In the genomic region with DNA sequence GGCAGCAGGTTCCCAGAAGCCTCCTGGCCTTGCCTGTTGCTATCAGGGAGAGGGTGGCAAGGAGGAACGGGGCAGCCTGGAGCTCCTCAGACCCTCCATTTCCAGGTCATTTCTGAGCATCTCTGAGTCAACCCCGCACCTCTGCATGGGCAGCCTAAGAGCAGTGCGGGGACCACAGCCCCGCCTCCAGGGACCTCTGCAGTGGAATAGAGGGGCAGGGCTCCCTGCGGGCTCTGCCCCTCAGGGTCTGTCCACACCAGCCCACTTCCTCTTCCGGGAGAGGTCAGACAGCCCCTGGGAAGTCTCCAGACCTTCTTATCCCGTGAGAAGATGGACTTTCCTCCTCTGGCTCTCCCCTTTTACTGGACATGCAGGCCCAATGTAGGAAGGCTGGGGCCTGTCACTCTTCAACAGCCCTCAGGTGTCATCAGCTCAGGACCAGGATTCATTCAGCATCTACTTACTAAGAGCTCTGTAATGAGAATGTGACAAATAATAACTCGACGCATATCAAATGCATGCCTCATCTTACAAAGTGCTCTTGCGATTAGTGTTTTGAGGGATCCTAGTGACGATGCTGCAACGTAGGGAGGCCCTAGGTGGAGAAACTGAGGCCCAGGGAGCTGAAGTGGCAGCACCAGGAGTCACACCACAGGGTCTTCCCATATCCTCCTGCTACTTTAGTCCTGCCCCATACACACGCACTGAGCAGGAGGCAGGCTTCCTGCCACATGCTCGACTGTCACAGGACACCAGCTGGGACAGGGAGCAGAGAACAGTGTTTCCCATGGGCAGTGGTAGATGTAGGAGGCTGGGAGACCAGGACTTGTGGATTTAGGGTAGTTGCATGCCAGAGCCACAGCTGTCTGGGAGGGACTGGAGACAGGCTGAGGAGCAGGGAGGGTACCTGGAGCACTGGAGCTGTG, we compare ENCODE assay signal across 2 cellular contexts.
TF ChIP-seq lines count a peak whose summit lies in the region.

No MANE protein-coding gene starts in this region.

TF ChIP-seq in SK-N-SH, 30 proteins besides CTCF, POLR2A, EP300 and RAD21 (continued from another document):
- TF ChIP-seq, protein P1, sequence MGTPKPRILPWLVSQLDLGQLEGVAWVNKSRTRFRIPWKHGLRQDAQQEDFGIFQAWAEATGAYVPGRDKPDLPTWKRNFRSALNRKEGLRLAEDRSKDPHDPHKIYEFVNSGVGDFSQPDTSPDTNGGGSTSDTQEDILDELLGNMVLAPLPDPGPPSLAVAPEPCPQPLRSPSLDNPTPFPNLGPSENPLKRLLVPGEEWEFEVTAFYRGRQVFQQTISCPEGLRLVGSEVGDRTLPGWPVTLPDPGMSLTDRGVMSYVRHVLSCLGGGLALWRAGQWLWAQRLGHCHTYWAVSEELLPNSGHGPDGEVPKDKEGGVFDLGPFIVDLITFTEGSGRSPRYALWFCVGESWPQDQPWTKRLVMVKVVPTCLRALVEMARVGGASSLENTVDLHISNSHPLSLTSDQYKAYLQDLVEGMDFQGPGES (IDR thresholded peaks at IDR 0.05; ENCODE audit: low read depth, low read length): no peak
- TF ChIP-seq, protein P2, sequence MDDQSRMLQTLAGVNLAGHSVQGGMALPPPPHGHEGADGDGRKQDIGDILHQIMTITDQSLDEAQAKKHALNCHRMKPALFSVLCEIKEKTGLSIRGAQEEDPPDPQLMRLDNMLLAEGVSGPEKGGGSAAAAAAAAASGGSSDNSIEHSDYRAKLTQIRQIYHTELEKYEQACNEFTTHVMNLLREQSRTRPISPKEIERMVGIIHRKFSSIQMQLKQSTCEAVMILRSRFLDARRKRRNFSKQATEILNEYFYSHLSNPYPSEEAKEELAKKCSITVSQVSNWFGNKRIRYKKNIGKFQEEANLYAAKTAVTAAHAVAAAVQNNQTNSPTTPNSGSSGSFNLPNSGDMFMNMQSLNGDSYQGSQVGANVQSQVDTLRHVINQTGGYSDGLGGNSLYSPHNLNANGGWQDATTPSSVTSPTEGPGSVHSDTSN (IDR thresholded peaks at IDR 0.05): no peak
TF ChIP-seq in SK-N-SH: peak in this region for 0.

TF ChIP-seq in SK-N-SH treated with all-trans-retinoic acid at 6 μM for 48 hours, 23 proteins besides CTCF, POLR2A, EP300 and RAD21 (continued from another document):
- TF ChIP-seq, protein P3, sequence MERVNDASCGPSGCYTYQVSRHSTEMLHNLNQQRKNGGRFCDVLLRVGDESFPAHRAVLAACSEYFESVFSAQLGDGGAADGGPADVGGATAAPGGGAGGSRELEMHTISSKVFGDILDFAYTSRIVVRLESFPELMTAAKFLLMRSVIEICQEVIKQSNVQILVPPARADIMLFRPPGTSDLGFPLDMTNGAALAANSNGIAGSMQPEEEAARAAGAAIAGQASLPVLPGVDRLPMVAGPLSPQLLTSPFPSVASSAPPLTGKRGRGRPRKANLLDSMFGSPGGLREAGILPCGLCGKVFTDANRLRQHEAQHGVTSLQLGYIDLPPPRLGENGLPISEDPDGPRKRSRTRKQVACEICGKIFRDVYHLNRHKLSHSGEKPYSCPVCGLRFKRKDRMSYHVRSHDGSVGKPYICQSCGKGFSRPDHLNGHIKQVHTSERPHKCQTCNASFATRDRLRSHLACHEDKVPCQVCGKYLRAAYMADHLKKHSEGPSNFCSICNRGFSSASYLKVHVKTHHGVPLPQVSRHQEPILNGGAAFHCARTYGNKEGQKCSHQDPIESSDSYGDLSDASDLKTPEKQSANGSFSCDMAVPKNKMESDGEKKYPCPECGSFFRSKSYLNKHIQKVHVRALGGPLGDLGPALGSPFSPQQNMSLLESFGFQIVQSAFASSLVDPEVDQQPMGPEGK (CRISPR knock-in tag; IDR thresholded peaks at IDR 0.05; ENCODE audit: borderline replicate concordance): no peak
- TF ChIP-seq ZFP30 (CRISPR knock-in tag; IDR thresholded peaks at IDR 0.05) (no peak), GLIS3 (CRISPR knock-in tag; IDR thresholded peaks at IDR 0.05) (no peak), PPARA (CRISPR knock-in tag; IDR thresholded peaks at IDR 0.05; ENCODE audit: borderline replicate concordance) (no peak), ZNF565 (CRISPR knock-in tag; conservative IDR thresholded peaks at IDR 0.05; ENCODE audit: low read depth) (no peak), SNAI2 (CRISPR knock-in tag; IDR thresholded peaks at IDR 0.05) (no peak), OSR1 (CRISPR knock-in tag; IDR thresholded peaks at IDR 0.05) (no peak), RARB (CRISPR knock-in tag; IDR thresholded peaks at IDR 0.05) (no peak), CSDC2 (CRISPR knock-in tag; IDR thresholded peaks at IDR 0.05) (no peak), ISL1 (CRISPR knock-in tag; IDR thresholded peaks at IDR 0.05) (no peak)
- TF ChIP-seq, protein P4, sequence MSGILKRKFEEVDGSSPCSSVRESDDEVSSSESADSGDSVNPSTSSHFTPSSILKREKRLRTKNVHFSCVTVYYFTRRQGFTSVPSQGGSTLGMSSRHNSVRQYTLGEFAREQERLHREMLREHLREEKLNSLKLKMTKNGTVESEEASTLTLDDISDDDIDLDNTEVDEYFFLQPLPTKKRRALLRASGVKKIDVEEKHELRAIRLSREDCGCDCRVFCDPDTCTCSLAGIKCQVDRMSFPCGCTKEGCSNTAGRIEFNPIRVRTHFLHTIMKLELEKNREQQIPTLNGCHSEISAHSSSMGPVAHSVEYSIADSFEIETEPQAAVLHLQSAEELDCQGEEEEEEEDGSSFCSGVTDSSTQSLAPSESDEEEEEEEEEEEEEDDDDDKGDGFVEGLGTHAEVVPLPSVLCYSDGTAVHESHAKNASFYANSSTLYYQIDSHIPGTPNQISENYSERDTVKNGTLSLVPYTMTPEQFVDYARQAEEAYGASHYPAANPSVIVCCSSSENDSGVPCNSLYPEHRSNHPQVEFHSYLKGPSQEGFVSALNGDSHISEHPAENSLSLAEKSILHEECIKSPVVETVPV (CRISPR knock-in tag; IDR thresholded peaks at IDR 0.05): no peak
- TF ChIP-seq, protein P5, sequence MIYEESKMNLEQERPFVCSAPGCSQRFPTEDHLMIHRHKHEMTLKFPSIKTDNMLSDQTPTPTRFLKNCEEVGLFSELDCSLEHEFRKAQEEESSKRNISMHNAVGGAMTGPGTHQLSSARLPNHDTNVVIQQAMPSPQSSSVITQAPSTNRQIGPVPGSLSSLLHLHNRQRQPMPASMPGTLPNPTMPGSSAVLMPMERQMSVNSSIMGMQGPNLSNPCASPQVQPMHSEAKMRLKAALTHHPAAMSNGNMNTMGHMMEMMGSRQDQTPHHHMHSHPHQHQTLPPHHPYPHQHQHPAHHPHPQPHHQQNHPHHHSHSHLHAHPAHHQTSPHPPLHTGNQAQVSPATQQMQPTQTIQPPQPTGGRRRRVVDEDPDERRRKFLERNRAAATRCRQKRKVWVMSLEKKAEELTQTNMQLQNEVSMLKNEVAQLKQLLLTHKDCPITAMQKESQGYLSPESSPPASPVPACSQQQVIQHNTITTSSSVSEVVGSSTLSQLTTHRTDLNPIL (CRISPR knock-in tag; IDR thresholded peaks at IDR 0.05; ENCODE audit: low read depth): no peak
- TF ChIP-seq, protein P6, sequence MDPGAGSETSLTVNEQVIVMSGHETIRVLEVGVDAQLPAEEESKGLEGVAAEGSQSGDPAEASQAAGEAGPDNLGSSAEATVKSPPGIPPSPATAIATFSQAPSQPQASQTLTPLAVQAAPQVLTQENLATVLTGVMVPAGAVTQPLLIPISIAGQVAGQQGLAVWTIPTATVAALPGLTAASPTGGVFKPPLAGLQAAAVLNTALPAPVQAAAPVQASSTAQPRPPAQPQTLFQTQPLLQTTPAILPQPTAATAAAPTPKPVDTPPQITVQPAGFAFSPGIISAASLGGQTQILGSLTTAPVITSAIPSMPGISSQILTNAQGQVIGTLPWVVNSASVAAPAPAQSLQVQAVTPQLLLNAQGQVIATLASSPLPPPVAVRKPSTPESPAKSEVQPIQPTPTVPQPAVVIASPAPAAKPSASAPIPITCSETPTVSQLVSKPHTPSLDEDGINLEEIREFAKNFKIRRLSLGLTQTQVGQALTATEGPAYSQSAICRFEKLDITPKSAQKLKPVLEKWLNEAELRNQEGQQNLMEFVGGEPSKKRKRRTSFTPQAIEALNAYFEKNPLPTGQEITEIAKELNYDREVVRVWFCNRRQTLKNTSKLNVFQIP (CRISPR knock-in tag; IDR thresholded peaks at IDR 0.05; ENCODE audit: borderline replicate concordance, low read depth): no peak
- TF ChIP-seq, protein P7, sequence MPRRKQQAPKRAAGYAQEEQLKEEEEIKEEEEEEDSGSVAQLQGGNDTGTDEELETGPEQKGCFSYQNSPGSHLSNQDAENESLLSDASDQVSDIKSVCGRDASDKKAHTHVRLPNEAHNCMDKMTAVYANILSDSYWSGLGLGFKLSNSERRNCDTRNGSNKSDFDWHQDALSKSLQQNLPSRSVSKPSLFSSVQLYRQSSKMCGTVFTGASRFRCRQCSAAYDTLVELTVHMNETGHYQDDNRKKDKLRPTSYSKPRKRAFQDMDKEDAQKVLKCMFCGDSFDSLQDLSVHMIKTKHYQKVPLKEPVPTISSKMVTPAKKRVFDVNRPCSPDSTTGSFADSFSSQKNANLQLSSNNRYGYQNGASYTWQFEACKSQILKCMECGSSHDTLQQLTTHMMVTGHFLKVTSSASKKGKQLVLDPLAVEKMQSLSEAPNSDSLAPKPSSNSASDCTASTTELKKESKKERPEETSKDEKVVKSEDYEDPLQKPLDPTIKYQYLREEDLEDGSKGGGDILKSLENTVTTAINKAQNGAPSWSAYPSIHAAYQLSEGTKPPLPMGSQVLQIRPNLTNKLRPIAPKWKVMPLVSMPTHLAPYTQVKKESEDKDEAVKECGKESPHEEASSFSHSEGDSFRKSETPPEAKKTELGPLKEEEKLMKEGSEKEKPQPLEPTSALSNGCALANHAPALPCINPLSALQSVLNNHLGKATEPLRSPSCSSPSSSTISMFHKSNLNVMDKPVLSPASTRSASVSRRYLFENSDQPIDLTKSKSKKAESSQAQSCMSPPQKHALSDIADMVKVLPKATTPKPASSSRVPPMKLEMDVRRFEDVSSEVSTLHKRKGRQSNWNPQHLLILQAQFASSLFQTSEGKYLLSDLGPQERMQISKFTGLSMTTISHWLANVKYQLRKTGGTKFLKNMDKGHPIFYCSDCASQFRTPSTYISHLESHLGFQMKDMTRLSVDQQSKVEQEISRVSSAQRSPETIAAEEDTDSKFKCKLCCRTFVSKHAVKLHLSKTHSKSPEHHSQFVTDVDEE (CRISPR knock-in tag; IDR thresholded peaks at IDR 0.05): no peak
